ENCODE assay signal across 3 cellular contexts in genomic region chr5:154822896-154823295, GRCh38. TPM values are rescaled to one million over a fixed set of nuclear protein-coding genes. Genes with fewer than 3 reads are reported as not detected.
"Had no signal": no experiment of that assay in that cellular context is flagged by ENCODE, and none has a peak within 500 bp of the region (broad histone marks: within the 10 kb centered on the region; RNA-seq: fewer than 3 reads in every experiment).

No MANE protein-coding gene starts in this region.

RNA-seq across cellular contexts. Expression of gene FAXDC2, which starts 27.5 kb away (rescaled TPM):
- total RNA-seq: activated CD4-positive, alpha-beta memory T cell treated with anti-CD3 and anti-CD28 coated beads for 36 hours; activated CD4-positive, alpha-beta T cell treated with anti-CD3 and anti-CD28 coated beads, Interleukin-2, amount 10 ng/mL, durations not matched to agents 24 days and 14 days; activated T-helper 17 cell treated with anti-CD3 and anti-CD28 coated beads, Interleukin-2, amount 50 U/mL, for 72 hours had no signal
